In genomic region chr18:3966246-3966984, GRCh38 we compare ENCODE assay signal across 13 cellular contexts.
DNase-seq lines count a peak whose midpoint lies in the region; TF ChIP-seq lines count a peak whose summit lies in the region.
"Had no signal": no experiment of that assay in that cellular context is flagged by ENCODE, and none has a peak within 500 bp of the region (broad histone marks: within the 10 kb centered on the region; RNA-seq: fewer than 3 reads in every experiment).

No MANE protein-coding gene starts in this region.

- intact Hi-C loops in OCI-LY7 (cut with micrococcal nuclease; ENCODE audit: unreplicated experiment): no loop called here

- peak overlapping the region; percentile 4; the same call in 1 of the 2 replicates for H2AFZ ChIP-seq in OCI-LY7 (ENCODE audit: low read length)

- no peaks in the 10 kb centered on the region for H3K79me1 ChIP-seq in mesendoderm (ENCODE audit: low read length)

- H4K5ac ChIP-seq in mesendoderm (ENCODE audit: low read length): no peak overlapping the region

- H3K36me3 ChIP-seq in OCI-LY7 (ENCODE audit: insufficient read depth, low read length) (no peaks in the 10 kb centered on the region), mesendoderm (ENCODE audit: control insufficient read depth, insufficient read depth, low read length) (no peaks in the 10 kb centered on the region)
- H3K36me3 ChIP-seq: esophagus squamous epithelium had no signal

- H3K9me3 ChIP-seq in OCI-LY7 (ENCODE audit: low read length): no peaks in the 10 kb centered on the region
- H3K9me3 ChIP-seq: esophagus squamous epithelium had no signal

- no peaks in the 10 kb centered on the region for H3K27me3 ChIP-seq in mesendoderm (ENCODE audit: insufficient read depth, low read length, poor library complexity)
- H3K27me3 ChIP-seq: esophagus squamous epithelium had no signal

- H3K56ac ChIP-seq in mesendoderm (ENCODE audit: low read length): no peak overlapping the region

- POLR2A ChIA-PET in OCI-LY7 (lab: Charles Lee): interaction anchor here (0.5 to 1.4 kb wide), 8 partner anchors 12 to 1877 kb away, joined by 3 to 4 read pairs (median 3); no protein-coding TSS in a partner anchor

- DNase-seq in DMS 273 (lab: John Stamatoyannopoulos, UW; ENCODE audit: unreplicated experiment) (peak; percentile 80), HS-5 (ENCODE audit: low read depth) (peak; percentile 9), OCI-LY7 (ENCODE audit: low spot score) (no peak), mesendoderm (peak; percentile 76), GDM1 (lab: John Stamatoyannopoulos, UW) (no peak), substantia nigra (lab: John Stamatoyannopoulos, UW) (no peak)
- DNase-seq in stimulated activated CD4-positive, alpha-beta T cell treated with anti-CD3 and anti-CD28 coated beads, Interleukin-1b, Interleukin-23, amount 100 ng/mL, for 48 hours: no peak
- DNase-seq: activated CD4-positive, alpha-beta T cell treated with anti-CD3 and anti-CD28 coated beads for 36 hours; activated naive CD4-positive, alpha-beta T cell; esophagus squamous epithelium; left colon; naive thymus-derived CD8-positive, alpha-beta T cell; NCI-H1930 had no signal

- H2BK15ac ChIP-seq in mesendoderm (replicated peaks; ENCODE audit: low read depth): no peak overlapping the region

- H3K18ac ChIP-seq in mesendoderm (ENCODE audit: low read length): no peak overlapping the region

- BruUV-seq in OCI-LY7 (replicated peaks; lab: Mats Ljungman, UMichigan): no TSS peak

- H3K9me2 ChIP-seq in OCI-LY7 (ENCODE audit: insufficient read depth, low read length): no peaks in the 10 kb centered on the region

- H3K4me3 ChIP-seq in OCI-LY7 (ENCODE audit: low read depth, low read length, poor library complexity, severe bottlenecking): no peak overlapping the region
- no peak overlapping the region for H3K4me3 ChIP-seq in mesendoderm (ENCODE audit: low read length)
- H3K4me3 ChIP-seq: esophagus squamous epithelium had no signal

- TF ChIP-seq CTCF in OCI-LY7 (conservative IDR thresholded peaks at IDR 0.05; ENCODE audit: low read length): no peak

- CTCF ChIA-PET in OCI-LY7 (lab: Charles Lee; ENCODE audit: unreplicated experiment): no interaction called here

- no peak overlapping the region for H3K4me2 ChIP-seq in OCI-LY7 (ENCODE audit: low read length)
- H3K4me2 ChIP-seq in mesendoderm (ENCODE audit: low read length): no peak overlapping the region

- H3K79me2 ChIP-seq in OCI-LY7 (ENCODE audit: insufficient read depth, low read depth, low read length) (no peaks in the 10 kb centered on the region), mesendoderm (ENCODE audit: control insufficient read depth, insufficient read depth, low read length) (no peaks in the 10 kb centered on the region)

- no peaks in the 10 kb centered on the region for H4K20me1 ChIP-seq in OCI-LY7 (ENCODE audit: insufficient read depth, low read length)

- H3K27ac ChIP-seq in OCI-LY7 (ENCODE audit: low read depth, low read length, poor library complexity, severe bottlenecking): no peak overlapping the region
- H3K27ac ChIP-seq in mesendoderm (ENCODE audit: low read depth, low read length): no peak overlapping the region
- H3K27ac ChIP-seq in substantia nigra (ENCODE audit: low read depth, low read length, poor library complexity, severe bottlenecking): no peak overlapping the region
- H3K27ac ChIP-seq: esophagus squamous epithelium had no signal

- H3K4me1 ChIP-seq in OCI-LY7 (ENCODE audit: insufficient read depth, low read length, poor library complexity, severe bottlenecking) (no peaks in the 10 kb centered on the region), mesendoderm (ENCODE audit: control insufficient read depth, low read depth, low read length) (peaks cover 8% of the 10 kb centered on the region)
- H3K4me1 ChIP-seq: esophagus squamous epithelium had no signal

- H2AK5ac ChIP-seq in mesendoderm (ENCODE audit: low read length): no peak overlapping the region

- H4K8ac ChIP-seq in mesendoderm (ENCODE audit: low read depth, low read length): no peak overlapping the region

- H3K23ac ChIP-seq in mesendoderm (ENCODE audit: low read length): no peak overlapping the region

- no peak overlapping the region for H3K9ac ChIP-seq in mesendoderm (ENCODE audit: low read length)

- no CpG with 5 or more reads among the region's 6 CpGs for WGBS in mesendoderm (ENCODE audit: extremely low coverage, insufficient coverage, low lambda C conversion rate)

- no peak overlapping the region for H2BK5ac ChIP-seq in mesendoderm (ENCODE audit: low read length)

- no peak overlapping the region for H3K4ac ChIP-seq in mesendoderm (ENCODE audit: low read depth, low read length)

- no peak overlapping the region for H2BK120ac ChIP-seq in mesendoderm (ENCODE audit: low read depth, low read length)

Comparison
In these comparisons a context has a peak if more than half of its experiments do, and no peak if none do; other contexts are left out.
1. DNase-seq: peak in DMS 273 (single experiment), HS-5 (single experiment) and mesendoderm (single experiment); none in OCI-LY7 (single experiment), GDM1 (single experiment), stimulated activated CD4-positive, alpha-beta T cell treated with anti-CD3 and anti-CD28 coated beads, Interleukin-1b, Interleukin-23, amount 100 ng/mL, for 48 hours (single experiment) and substantia nigra (0 of 49).